ENCODE assay signal across 15 cellular contexts in the genomic region with DNA sequence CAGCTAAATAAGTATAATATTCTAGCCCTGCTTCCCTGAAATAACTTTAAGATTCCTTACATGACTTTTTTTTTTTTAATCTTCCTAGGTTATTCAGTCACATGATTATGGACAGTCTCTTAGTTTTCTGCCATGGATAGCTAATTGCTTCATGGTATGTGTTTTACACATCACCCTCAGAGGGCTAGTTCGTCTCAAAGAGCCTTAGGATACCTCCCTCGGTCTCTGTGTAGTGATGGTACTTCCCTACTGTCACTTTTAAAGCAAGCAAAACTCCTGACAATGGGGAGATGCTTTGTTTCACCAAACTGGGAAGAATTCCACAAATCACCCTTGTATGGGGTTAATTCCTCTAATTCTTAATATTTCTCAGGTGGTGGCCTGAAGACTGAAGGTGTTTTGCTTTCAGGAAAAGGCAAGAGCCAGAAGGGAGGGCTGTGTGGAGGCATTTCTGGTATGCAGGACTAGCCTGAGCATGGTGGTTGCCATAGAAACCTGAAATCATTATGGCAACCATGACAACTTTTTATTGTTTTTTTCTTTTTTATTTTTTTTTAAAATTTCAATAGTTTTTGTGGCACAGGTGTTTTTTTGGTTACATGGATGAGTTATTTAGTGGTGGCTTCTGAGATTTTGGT.
DNase-seq lines count a peak whose midpoint lies in the region; ATAC-seq and TF ChIP-seq lines count a peak whose summit lies in the region.
"Had no signal": no experiment of that assay in that cellular context is flagged by ENCODE, and none has a peak within 500 bp of the region (broad histone marks: within the 10 kb centered on the region; RNA-seq: fewer than 3 reads in every experiment).

No MANE protein-coding gene starts in this region.

- no peaks in the 10 kb centered on the region for H3K36me3 ChIP-seq in mesodermal cell (ENCODE audit: control insufficient read depth, insufficient read depth, low read length)
- H3K36me3 ChIP-seq: upper lobe of right lung had no signal

- H3K27ac Mint-ChIP-seq in endothelial cell (ENCODE audit: unreplicated experiment) (peak overlapping the region; percentile 42), CD14-positive monocyte (no peak overlapping the region)
- H3K27ac Mint-ChIP-seq: memory B cell, T-cell had no signal

- no peak overlapping the region for H3K4me3 ChIP-seq in AG10803 (ENCODE audit: low read length)
- no peak overlapping the region for H3K4me3 ChIP-seq in mesodermal cell (ENCODE audit: extremely low read depth, insufficient read depth, low read length, poor library complexity, severe bottlenecking)
- H3K4me3 ChIP-seq: upper lobe of right lung had no signal

- no peak overlapping the region for H3K4me3 Mint-ChIP-seq in endothelial cell (ENCODE audit: unreplicated experiment)
- H3K4me3 Mint-ChIP-seq in CD14-positive monocyte: no peak overlapping the region
- H3K4me3 Mint-ChIP-seq: memory B cell, T-cell had no signal

- H3K4me1 Mint-ChIP-seq in endothelial cell (ENCODE audit: unreplicated experiment): no peaks in the 10 kb centered on the region
- H3K4me1 Mint-ChIP-seq in CD14-positive monocyte: no peaks in the 10 kb centered on the region
- H3K4me1 Mint-ChIP-seq: memory B cell had no signal

- H3K27ac ChIP-seq in mesodermal cell (ENCODE audit: low read depth, low read length, severe bottlenecking): peak overlapping the region; percentile 66
- H3K27ac ChIP-seq: upper lobe of right lung had no signal

- no peaks in the 10 kb centered on the region for H3K9me3 ChIP-seq in mesodermal cell (ENCODE audit: control insufficient read depth, low read length)
- H3K9me3 ChIP-seq: upper lobe of right lung had no signal

- no peaks in the 10 kb centered on the region for H3K36me3 Mint-ChIP-seq in endothelial cell (ENCODE audit: low read depth, unreplicated experiment)
- no peaks in the 10 kb centered on the region for H3K36me3 Mint-ChIP-seq in CD14-positive monocyte
- H3K36me3 Mint-ChIP-seq: memory B cell, T-cell had no signal

- no peaks in the 10 kb centered on the region for H3K9me3 Mint-ChIP-seq in endothelial cell (ENCODE audit: unreplicated experiment)
- peaks cover 0 to 7% (median 0%) of the 10 kb centered on the region in 7 donors for H3K9me3 Mint-ChIP-seq in CD14-positive monocyte
- H3K9me3 Mint-ChIP-seq: T-cell had no signal

- WGBS in mesodermal cell (ENCODE audit: insufficient coverage in 2 of 2), 2 experiments: no CpG with 5 or more reads among the region's 2 CpGs

- DNase-seq in AG10803 (ENCODE audit: low read depth): peak; percentile 51
- DNase-seq in M059J (ENCODE audit: low read depth): peak; percentile 50
- no peak for DNase-seq in endothelial cell (ENCODE audit: low spot score)
- DNase-seq in CD14-positive monocyte (ENCODE audit: low spot score): no peak
- DNase-seq in activated effector memory CD4-positive, alpha-beta T cell treated with anti-CD3 and anti-CD28 coated beads, Interleukin-2, amount 50 U/mL, for 16 hours: no peak
- DNase-seq in HuH-7 (ENCODE audit: low spot score): no peak
- DNase-seq: activated CD4-positive, alpha-beta T cell treated with anti-CD3 and anti-CD28 coated beads, Interleukin-2, amount 50 U/mL, for 1 hour; aorta; NCI-H2227 treated with DMSO at 0.1 percent for 48 hours; OCI-M1; T-cell; upper lobe of right lung had no signal

- intact Hi-C loops in CD14-positive monocyte (cut with micrococcal nuclease): loop anchor here in 1 of 2 donors (10.0 kb wide), 1 partner anchor 102 kb away; no protein-coding TSS in a partner anchor

- H3K27me3 Mint-ChIP-seq in endothelial cell (ENCODE audit: unreplicated experiment): no peaks in the 10 kb centered on the region
- peaks cover 0 to 2% (median 0%) of the 10 kb centered on the region in 3 donors for H3K27me3 Mint-ChIP-seq in CD14-positive monocyte (ENCODE audit: low read depth in 3 of 3)
- H3K27me3 Mint-ChIP-seq: memory B cell, T-cell had no signal

- H3K4me1 ChIP-seq in mesodermal cell (ENCODE audit: control insufficient read depth, insufficient read depth, low read length, poor library complexity, severe bottlenecking): peaks cover 10% of the 10 kb centered on the region
- H3K4me1 ChIP-seq: upper lobe of right lung had no signal

- no peak for ATAC-seq in HG02642 (IDR thresholded peaks at IDR 0.05; ENCODE audit: poor library complexity, unreplicated experiment)
- ATAC-seq: upper lobe of right lung had no signal

- TF ChIP-seq CTCF in AG10803 (conservative IDR thresholded peaks at IDR 0.05; ENCODE audit: low read length): no peak
- TF ChIP-seq CTCF in endothelial cell (IDR thresholded peaks at IDR 0.05; ENCODE audit: unreplicated experiment): no peak
- no peak for TF ChIP-seq CTCF in CD14-positive monocyte (IDR thresholded peaks at IDR 0.05)

Comparison
In these comparisons a context has a peak if more than half of its experiments do, and no peak if none do; other contexts are left out.
1. DNase-seq: peak in AG10803 (single experiment) and M059J (single experiment); none in endothelial cell (single experiment), CD14-positive monocyte (single experiment), activated effector memory CD4-positive, alpha-beta T cell treated with anti-CD3 and anti-CD28 coated beads, Interleukin-2, amount 50 U/mL, for 16 hours (single experiment) and HuH-7 (single experiment).